1 cellular context compared by ENCODE assay signal in genomic region chr1:17125756-17126237, GRCh38.
TF ChIP-seq lines count a peak whose summit lies in the region.

No MANE protein-coding gene starts in this region.

TF ChIP-seq in K562, 482 proteins besides CTCF, POLR2A, EP300 and RAD21 (continued from another document and continues in another):
- TF ChIP-seq CHD7 (IDR thresholded peaks at IDR 0.05; ENCODE audit: low read depth, low read length): no peak
- TF ChIP-seq ZBTB2 (IDR thresholded peaks at IDR 0.05): no peak
- TF ChIP-seq HNRNPUL1 (IDR thresholded peaks at IDR 0.05; ENCODE audit: low read length): no peak
- TF ChIP-seq FIP1L1 (IDR thresholded peaks at IDR 0.05; ENCODE audit: low read depth, low read length, poor library complexity, severe bottlenecking): no peak
- no peak for TF ChIP-seq SREBF2 (CRISPR knock-in tag; IDR thresholded peaks at IDR 0.05)
- TF ChIP-seq TEAD2 (tag; IDR thresholded peaks at IDR 0.05): no peak
- no peak for TF ChIP-seq BRF1 (IDR thresholded peaks at IDR 0.05; ENCODE audit: borderline replicate concordance, extremely low read depth, insufficient read length)
- no peak for TF ChIP-seq NFRKB (IDR thresholded peaks at IDR 0.05; ENCODE audit: low read depth)
- TF ChIP-seq ZBTB34 (CRISPR knock-in tag; IDR thresholded peaks at IDR 0.05): no peak
- TF ChIP-seq FOXA1 (IDR thresholded peaks at IDR 0.05; ENCODE audit: borderline replicate concordance): no peak
- TF ChIP-seq ZNF778 (CRISPR knock-in tag; IDR thresholded peaks at IDR 0.05): no peak
- TF ChIP-seq ZNF408 (CRISPR knock-in tag; IDR thresholded peaks at IDR 0.05; ENCODE audit: low read depth): no peak
- no peak for TF ChIP-seq ZNF232 (CRISPR knock-in tag; IDR thresholded peaks at IDR 0.05)
- no peak for TF ChIP-seq KAT2B (IDR thresholded peaks at IDR 0.05; ENCODE audit: low read depth, low read length)
- no peak for TF ChIP-seq THAP12 (CRISPR knock-in tag; IDR thresholded peaks at IDR 0.05)
- no peak for TF ChIP-seq ZNF324 (CRISPR knock-in tag; IDR thresholded peaks at IDR 0.05)
- TF ChIP-seq NCOA1 (IDR thresholded peaks at IDR 0.05; ENCODE audit: low read depth): no peak
- peak; percentile 58 for TF ChIP-seq ZFP36 (IDR thresholded peaks at IDR 0.05; ENCODE audit: low read depth, low read length, partially characterized antibody)
- no peak for TF ChIP-seq ZNF75A (CRISPR knock-in tag; IDR thresholded peaks at IDR 0.05)
- no peak for TF ChIP-seq IRF1 (CRISPR knock-in tag; IDR thresholded peaks at IDR 0.05; ENCODE audit: borderline replicate concordance)
- no peak for TF ChIP-seq USF2 (CRISPR knock-in tag; IDR thresholded peaks at IDR 0.05)
- no peak for TF ChIP-seq MBD1 (CRISPR knock-in tag; IDR thresholded peaks at IDR 0.05)
- TF ChIP-seq HMG20B (CRISPR knock-in tag; IDR thresholded peaks at IDR 0.05): no peak
- peak; percentile 71; the same call in 1 of the 2 replicates for TF ChIP-seq ZKSCAN1 (IDR thresholded peaks at IDR 0.05; ENCODE audit: low read depth, low read length)
- TF ChIP-seq ZNF57 (CRISPR knock-in tag; IDR thresholded peaks at IDR 0.05): no peak
- no peak for TF ChIP-seq CAMTA2 (CRISPR knock-in tag; conservative IDR thresholded peaks at IDR 0.05)
- no peak for TF ChIP-seq ZNF217 (CRISPR knock-in tag; IDR thresholded peaks at IDR 0.05)
- TF ChIP-seq CBX8 (IDR thresholded peaks at IDR 0.05; ENCODE audit: borderline replicate concordance, extremely low read depth, low read depth, low read length, poor library complexity, severe bottlenecking): no peak
- no peak for TF ChIP-seq FOXO4 (CRISPR knock-in tag; IDR thresholded peaks at IDR 0.05)
- TF ChIP-seq ZNF121 (CRISPR knock-in tag; conservative IDR thresholded peaks at IDR 0.05): no peak
- no peak for TF ChIP-seq HNRNPH1 (optimal IDR thresholded peaks at IDR 0.05; ENCODE audit: low read depth, low read length)
- TF ChIP-seq SRSF3 (IDR thresholded peaks at IDR 0.05; ENCODE audit: insufficient read depth, low read length): no peak
- TF ChIP-seq CBFA2T3 (IDR thresholded peaks at IDR 0.05): no peak
- TF ChIP-seq GABPA (tag; conservative IDR thresholded peaks at IDR 0.05; ENCODE audit: low read depth): no peak
- TF ChIP-seq E2F8 (IDR thresholded peaks at IDR 0.05; ENCODE audit: low read depth, partially characterized antibody): no peak
- no peak for TF ChIP-seq THRAP3 (IDR thresholded peaks at IDR 0.05; ENCODE audit: borderline replicate concordance)
